11 cellular contexts compared by ENCODE assay signal in genomic region chr9:107830479-107830878, GRCh38.
"Had no signal": no experiment of that assay in that cellular context is flagged by ENCODE, and none has a peak within 500 bp of the region (broad histone marks: within the 10 kb centered on the region; RNA-seq: fewer than 3 reads in every experiment).

No MANE protein-coding gene starts in this region.

- H3K9me3 ChIP-seq: HAP-1 had no signal

- H3K9ac ChIP-seq: GM23248 had no signal

- H3K36me3 ChIP-seq: HAP-1 had no signal

- FAIRE-seq: H1, H54 had no signal

- H2AFZ ChIP-seq: GM23248, GM23338 had no signal

- H3K4me3 ChIP-seq: GM23248, GM23338, HAP-1 had no signal

- DNase-seq: GM23248, GOT3, H7, H9, HCEC 1CT, HFFc6 had no signal

- H3K27ac ChIP-seq: GM23248 had no signal

- ATAC-seq: GM23338, HCT116 had no signal

- H3K4me2 ChIP-seq: GM23338 had no signal

- H3K4me1 ChIP-seq: HAP-1 had no signal
